ENCODE assay signal across 23 cellular contexts in the genomic region with DNA sequence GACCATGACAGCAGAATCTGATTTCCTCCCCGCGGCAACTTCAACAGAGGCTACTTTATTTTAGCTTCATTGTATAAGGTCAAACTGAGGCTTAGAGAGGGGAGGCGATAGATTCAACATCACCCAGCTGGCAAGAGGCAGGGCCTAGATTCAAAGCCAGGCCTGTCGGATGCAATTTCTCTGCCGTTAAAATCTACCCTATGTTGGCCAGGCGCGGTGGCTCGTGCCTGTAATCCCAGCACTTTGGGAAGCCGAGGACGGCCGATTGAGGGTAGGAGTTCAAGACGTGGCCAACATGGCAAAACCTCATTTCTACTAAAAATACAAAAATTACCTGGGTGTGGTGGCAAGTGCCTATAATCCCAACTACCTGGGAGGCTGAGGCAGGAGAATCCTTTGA.
"Had no signal": no experiment of that assay in that cellular context is flagged by ENCODE, and none has a peak within 500 bp of the region (broad histone marks: within the 10 kb centered on the region; RNA-seq: fewer than 3 reads in every experiment).

No MANE protein-coding gene starts in this region.

- H3K27ac ChIP-seq: colonic mucosa, epithelial cell of prostate, esophagus squamous epithelium, gastrocnemius medialis, heart right ventricle, left lung, lower lobe of right lung had no signal

- H3K4me3 Mint-ChIP-seq: dendritic cell treated with granulocyte-macrophage colony-stimulating factor and Interleukin-4, amounts not matched to agents 40 ng/mL and 50 ng/mL, for 4 days; effector memory CD8-positive, alpha-beta T cell; endodermal cell; mesothelial cell of epicardium had no signal

- H3K4me1 Mint-ChIP-seq: endodermal cell, mesothelial cell of epicardium had no signal

- H3K27ac Mint-ChIP-seq: dendritic cell treated with granulocyte-macrophage colony-stimulating factor and Interleukin-4, amounts not matched to agents 40 ng/mL and 50 ng/mL, for 4 days; effector memory CD8-positive, alpha-beta T cell; endodermal cell; mesothelial cell of epicardium had no signal

- H3K4me3 ChIP-seq: colonic mucosa, esophagus squamous epithelium, gastrocnemius medialis, heart right ventricle, left lung, lower lobe of right lung, mucosa of descending colon had no signal

- ATAC-seq: effector memory CD8-positive, alpha-beta T cell; esophagus mucosa; gastrocnemius medialis; heart right ventricle; left cardiac atrium; left lung; left ventricle myocardium superior; lower lobe of right lung; mucosa of descending colon had no signal

- H3K27me3 ChIP-seq: colonic mucosa, esophagus squamous epithelium, gastrocnemius medialis, left lung had no signal

- H3K36me3 Mint-ChIP-seq: mesothelial cell of epicardium had no signal

- H3K27me3 Mint-ChIP-seq: effector memory CD8-positive, alpha-beta T cell had no signal

- H3K4me1 ChIP-seq: colonic mucosa, esophagus squamous epithelium, gastrocnemius medialis, left lung, lower lobe of right lung had no signal

- H3K36me3 ChIP-seq: colonic mucosa, esophagus squamous epithelium, gastrocnemius medialis, heart right ventricle, left lung, lower lobe of right lung had no signal

- H3K9me3 ChIP-seq: colonic mucosa, esophagus squamous epithelium, gastrocnemius medialis, left lung, lower lobe of right lung, mucosa of descending colon had no signal

- DNase-seq: colonic mucosa; cortex of kidney; effector CD8-positive, alpha-beta T cell; effector memory CD8-positive, alpha-beta T cell; endodermal cell; erythroblast; esophagus squamous epithelium; foreskin fibroblast; gastrocnemius medialis; glutamatergic neuron; head of caudate nucleus; heart right ventricle; hippocampal formation; left cardiac atrium; left lung; left ventricle myocardium superior; lower lobe of right lung; mesenchymal stem cell; mucosa of descending colon had no signal

- H3K9me3 Mint-ChIP-seq: dendritic cell treated with granulocyte-macrophage colony-stimulating factor and Interleukin-4, amounts not matched to agents 40 ng/mL and 50 ng/mL, for 4 days; effector memory CD8-positive, alpha-beta T cell had no signal
